ENCODE assay signal across 8 cellular contexts in genomic region chr10:119687192-119688032, GRCh38. TPM values are rescaled to one million over a fixed set of nuclear protein-coding genes. Genes with fewer than 3 reads are reported as not detected.
DNase-seq lines count a peak whose midpoint lies in the region; ATAC-seq and TF ChIP-seq lines count a peak whose summit lies in the region.

No MANE protein-coding gene starts in this region.

- H3K27ac ChIP-seq in iPS-20b (ENCODE audit: low read length) (peak overlapping the region; percentile 68), stomach (peak overlapping the region in 3 of 5 donors; percentile 29 to 64 (median 56))

- peaks cover 17% of the 10 kb centered on the region for H3K4me1 Mint-ChIP-seq in activated CD4-positive, alpha-beta T cell treated with anti-CD3 and anti-CD28 coated beads, Interleukin-2, amount 10 ng/mL, durations not matched to agents 24 days and 14 days
- peaks cover under 1% of the 10 kb centered on the region for H3K4me1 Mint-ChIP-seq in activated T-helper 17 cell treated with anti-CD3 and anti-CD28 coated beads, Interleukin-2, amount 50 U/mL, for 72 hours

- no peaks in the 10 kb centered on the region for H3K36me3 Mint-ChIP-seq in activated CD4-positive, alpha-beta T cell treated with anti-CD3 and anti-CD28 coated beads, Interleukin-2, amount 10 ng/mL, durations not matched to agents 24 days and 14 days (ENCODE audit: low read depth)
- H3K36me3 Mint-ChIP-seq in activated T-helper 17 cell treated with anti-CD3 and anti-CD28 coated beads, Interleukin-2, amount 50 U/mL, for 72 hours (ENCODE audit: low read depth), result no peaks in the 10 kb centered on the region

- H3K4me3 ChIP-seq in iPS-20b (ENCODE audit: low read length), result peak overlapping the region; percentile 88
- no peak overlapping the region for H3K4me3 ChIP-seq in stomach

- ATAC-seq in activated T-helper 17 cell treated with anti-CD3 and anti-CD28 coated beads, Interleukin-2, amount 50 U/mL, for 72 hours (replicated peaks), result no peak
- ATAC-seq in GM21360 (IDR thresholded peaks at IDR 0.05; ENCODE audit: unreplicated experiment), result no peak

- 51 to 61% (median 55%) methylated on average over 10 of the region's 10 CpGs for WGBS in stomach, 5 donors

- H3K27me3 ChIP-seq in iPS-20b (ENCODE audit: insufficient read depth, low read length) (no peaks in the 10 kb centered on the region), stomach (no peaks in the 10 kb centered on the region)

- peak overlapping the region; percentile 59 for H3K4me3 Mint-ChIP-seq in activated CD4-positive, alpha-beta T cell treated with anti-CD3 and anti-CD28 coated beads, Interleukin-2, amount 10 ng/mL, durations not matched to agents 24 days and 14 days
- H3K4me3 Mint-ChIP-seq in activated T-helper 17 cell treated with anti-CD3 and anti-CD28 coated beads, Interleukin-2, amount 50 U/mL, for 72 hours, result peak overlapping the region; percentile 78

- DNase-seq in activated CD4-positive, alpha-beta T cell treated with anti-CD3 and anti-CD28 coated beads, Interleukin-2, amount 10 ng/mL, durations not matched to agents 24 days and 14 days, result no peak
- no peak for DNase-seq in activated CD4-positive, alpha-beta T cell treated with anti-CD3 and anti-CD28 coated beads, Interleukin-2, amount 50 U/mL, for 4 hours
- DNase-seq in stomach (no peak), NCI-H1092 treated with DMSO at 0.1 percent for 48 hours (lab: John Stamatoyannopoulos, UW) (no peak), amniotic stem cell (lab: John Stamatoyannopoulos, UW) (no peak)

- no peaks in the 10 kb centered on the region for H3K36me3 ChIP-seq in iPS-20b (ENCODE audit: insufficient read depth, low read depth, low read length)
- H3K36me3 ChIP-seq in stomach, result no peaks in the 10 kb centered on the region

- H3K27ac Mint-ChIP-seq in activated CD4-positive, alpha-beta T cell treated with anti-CD3 and anti-CD28 coated beads, Interleukin-2, amount 10 ng/mL, durations not matched to agents 24 days and 14 days, result no peak overlapping the region
- H3K27ac Mint-ChIP-seq in activated T-helper 17 cell treated with anti-CD3 and anti-CD28 coated beads, Interleukin-2, amount 50 U/mL, for 72 hours, result peak overlapping the region; percentile 85

- no peaks in the 10 kb centered on the region for H3K27me3 Mint-ChIP-seq in activated CD4-positive, alpha-beta T cell treated with anti-CD3 and anti-CD28 coated beads, Interleukin-2, amount 10 ng/mL, durations not matched to agents 24 days and 14 days
- no peaks in the 10 kb centered on the region for H3K27me3 Mint-ChIP-seq in activated T-helper 17 cell treated with anti-CD3 and anti-CD28 coated beads, Interleukin-2, amount 50 U/mL, for 72 hours

- no peak for TF ChIP-seq CTCF in stomach (IDR thresholded peaks at IDR 0.05)

- no peak for TF ChIP-seq POLR2A in stomach (IDR thresholded peaks at IDR 0.05)

- TF ChIP-seq EP300 in stomach (IDR thresholded peaks at IDR 0.05), result no peak

- H3K4me1 ChIP-seq in iPS-20b (ENCODE audit: insufficient read depth, low read length) (peaks cover 18% of the 10 kb centered on the region), stomach (peaks cover 0 to 21% (median 6%) of the 10 kb centered on the region in 4 donors)

- H3K9me3 ChIP-seq in iPS-20b (ENCODE audit: insufficient read depth, low read depth, low read length) (no peaks in the 10 kb centered on the region), stomach (no peaks in the 10 kb centered on the region)

- intact Hi-C loops in activated CD4-positive, alpha-beta T cell treated with anti-CD3 and anti-CD28 coated beads, Interleukin-2, amount 10 ng/mL, durations not matched to agents 24 days and 14 days (cut with micrococcal nuclease), result loop anchor here (2.0 to 5.0 kb wide), 2 partner anchors 33 to 650 kb away; no protein-coding TSS in a partner anchor
- intact Hi-C loops in stomach (cut with DNase I; ENCODE audit: low total_unique reads), result no loop called here

- no peaks in the 10 kb centered on the region for H3K9me3 Mint-ChIP-seq in activated CD4-positive, alpha-beta T cell treated with anti-CD3 and anti-CD28 coated beads, Interleukin-2, amount 10 ng/mL, durations not matched to agents 24 days and 14 days
- no peaks in the 10 kb centered on the region for H3K9me3 Mint-ChIP-seq in activated T-helper 17 cell treated with anti-CD3 and anti-CD28 coated beads, Interleukin-2, amount 50 U/mL, for 72 hours

- peak overlapping the region; percentile 86 for H3K9ac ChIP-seq in iPS-20b (ENCODE audit: low read depth, low read length)

RNA-seq across cellular contexts. Expression of gene BAG3, which starts 36.2 kb away (rescaled TPM):
- 27.7 and 29.1 TPM in 2 replicates for total RNA-seq in activated CD4-positive, alpha-beta T cell treated with anti-CD3 and anti-CD28 coated beads, Interleukin-2, amount 10 ng/mL, durations not matched to agents 24 days and 14 days
- total RNA-seq in activated T-helper 17 cell treated with anti-CD3 and anti-CD28 coated beads, Interleukin-2, amount 50 U/mL, for 72 hours, result 10 to 100 TPM; 24.7 to 26.6 TPM
- 100 to 1,000 TPM in 1 of 5 donors, 10 to 100 TPM in 3, 1 to 10 TPM in 1; 8.4 to 113 (median 27.8) TPM for total RNA-seq in stomach
- 10 to 100 TPM; 18.9 to 37.8 (median 26.9) TPM for polyA plus RNA-seq in stomach

RNA-seq across cellular contexts. Expression of gene INPP5F, which starts 38.4 kb away (rescaled TPM):
- total RNA-seq in activated CD4-positive, alpha-beta T cell treated with anti-CD3 and anti-CD28 coated beads, Interleukin-2, amount 10 ng/mL, durations not matched to agents 24 days and 14 days, result 18.1 and 18.3 TPM in 2 replicates
- total RNA-seq in activated T-helper 17 cell treated with anti-CD3 and anti-CD28 coated beads, Interleukin-2, amount 50 U/mL, for 72 hours, result 10 to 100 TPM; 12.4 to 26.3 TPM
- total RNA-seq in stomach, result 10 to 100 TPM; 15.4 to 25.7 (median 20.3) TPM
- polyA plus RNA-seq in stomach, result 1 to 10 TPM; 4.6 to 8.7 (median 4.9) TPM
